8 cellular contexts compared by ENCODE assay signal in genomic region chr15:51622269-51623180, GRCh38. TPM values are rescaled to one million over a fixed set of nuclear protein-coding genes. Genes with fewer than 3 reads are reported as not detected.
DNase-seq lines count a peak whose midpoint lies in the region; ATAC-seq and TF ChIP-seq lines count a peak whose summit lies in the region.

TSS of gene DMXL2 (minus strand) at chr15:51622771. CDS start at chr15:51622545, 226 bp downstream.

- H3K36me3 ChIP-seq in A673 (ENCODE audit: insufficient read depth, low read length, poor library complexity, severe bottlenecking) = no peaks in the 10 kb centered on the region

- no peaks in the 10 kb centered on the region for H3K27me3 ChIP-seq in A673 (replicated peaks; ENCODE audit: insufficient read depth, low read depth, low read length, poor library complexity)

- POLR2A ChIA-PET in A673 (lab: Charles Lee; ENCODE audit: low non-redundant PET) = no interaction called here

- H3K4me3 ChIP-seq in A673 (ENCODE audit: low read depth, low read length, poor library complexity, severe bottlenecking) = peak within 1 kb of the TSS; percentile 84

- peaks cover 31% of the 10 kb centered on the region for H3K36me3 Mint-ChIP-seq in dendritic cell treated with granulocyte-macrophage colony-stimulating factor and Interleukin-4, amounts not matched to agents 40 ng/mL and 50 ng/mL, for 4 days (ENCODE audit: low read depth)

- no peaks in the 10 kb centered on the region for H3K9me3 ChIP-seq in A673 (ENCODE audit: low read depth, low read length, poor library complexity, severe bottlenecking)

- peak within 1 kb of the TSS; percentile 76 for H3K27ac ChIP-seq in A673 (ENCODE audit: low read depth, low read length, poor library complexity, severe bottlenecking)

- no peaks in the 10 kb centered on the region for H3K27me3 Mint-ChIP-seq in dendritic cell treated with granulocyte-macrophage colony-stimulating factor and Interleukin-4, amounts not matched to agents 40 ng/mL and 50 ng/mL, for 4 days

- ATAC-seq in GM18868 (IDR thresholded peaks at IDR 0.05; ENCODE audit: unreplicated experiment) = peak; percentile 35
- ATAC-seq in HG03139 (IDR thresholded peaks at IDR 0.05; ENCODE audit: unreplicated experiment) = peak; percentile 32
- ATAC-seq in left lobe of liver = peak; percentile 89

- DNase-seq in A673 (ENCODE audit: low spot score) = peak; percentile 94
- DNase-seq in NCI-H446 treated with DMSO at 0.1 percent for 48 hours (lab: John Stamatoyannopoulos, UW) = peak; percentile 75
- DNase-seq in activated CD4-positive, alpha-beta T cell treated with anti-CD3 and anti-CD28 coated beads, Interleukin-2, amount 50 U/mL, for 4 hours = peak; percentile 41 to 49
- peak; percentile 91 for DNase-seq in left lobe of liver (ENCODE audit: low spot score)
- DNase-seq in stimulated activated CD4-positive, alpha-beta T cell treated with anti-CD3 and anti-CD28 coated beads, Interleukin-2, amount 100 ng/mL, for 4 hours (ENCODE audit: low read depth) = peak; percentile 44

- peak within 1 kb of the TSS; percentile 99 for H3K4me3 Mint-ChIP-seq in dendritic cell treated with granulocyte-macrophage colony-stimulating factor and Interleukin-4, amounts not matched to agents 40 ng/mL and 50 ng/mL, for 4 days

- TF ChIP-seq CTCF in A673 (conservative IDR thresholded peaks at IDR 0.05; ENCODE audit: low read depth, low read length) = no peak

- CTCF ChIA-PET in A673 (lab: Charles Lee) = interaction anchor here (1.0 to 1.4 kb wide), 3 partner anchors 27 to 154 kb away, joined by 4 read pairs; no protein-coding TSS in a partner anchor

- H3K4me1 ChIP-seq in A673 (ENCODE audit: insufficient read depth, low read length, poor library complexity, severe bottlenecking) = peaks cover 16% of the 10 kb centered on the region

- no TSS peak for BruUV-seq in A673 (replicated peaks; lab: Mats Ljungman, UMichigan)

- peak within 1 kb of the TSS; percentile 100 for H3K27ac Mint-ChIP-seq in dendritic cell treated with granulocyte-macrophage colony-stimulating factor and Interleukin-4, amounts not matched to agents 40 ng/mL and 50 ng/mL, for 4 days

- H3K9me3 Mint-ChIP-seq in dendritic cell treated with granulocyte-macrophage colony-stimulating factor and Interleukin-4, amounts not matched to agents 40 ng/mL and 50 ng/mL, for 4 days = no peaks in the 10 kb centered on the region

- H3K4me1 Mint-ChIP-seq in dendritic cell treated with granulocyte-macrophage colony-stimulating factor and Interleukin-4, amounts not matched to agents 40 ng/mL and 50 ng/mL, for 4 days (ENCODE audit: low read depth) = peaks cover 55% of the 10 kb centered on the region

- intact Hi-C loops in A673 (cut with micrococcal nuclease; ENCODE audit: unreplicated experiment) = loop anchor here (5.0 kb wide), 2 partner anchors 45 to 85 kb away; no protein-coding TSS in a partner anchor
- intact Hi-C loops in dendritic cell treated with granulocyte-macrophage colony-stimulating factor and Interleukin-4, amounts not matched to agents 40 ng/mL and 50 ng/mL, for 4 days (cut with micrococcal nuclease) = loop anchor here (1.0 to 2.0 kb wide), 2 partner anchors 25 to 36 kb away; no protein-coding TSS in a partner anchor

RNA-seq across cellular contexts. Expression of gene DMXL2, which starts in this region (rescaled TPM):
- total RNA-seq in A673 (2021) = 23.2 and 23.7 TPM in 2 replicates
- total RNA-seq in left lobe of liver = 9.9 TPM

Comparison
In these comparisons a context has a peak if more than half of its experiments do, and no peak if none do; other contexts are left out.
1. Peak in every context shown above with its lines: DNase-seq, ATAC-seq, H3K4me3 ChIP-seq and H3K27ac ChIP-seq.
2. DNase-seq: peak in every context shown above with its lines; median percentile 94 in A673; 91 in left lobe of liver; 75 in NCI-H446 treated with DMSO at 0.1 percent for 48 hours; 45 in activated CD4-positive, alpha-beta T cell treated with anti-CD3 and anti-CD28 coated beads, Interleukin-2, amount 50 U/mL, for 4 hours; 44 in stimulated activated CD4-positive, alpha-beta T cell treated with anti-CD3 and anti-CD28 coated beads, Interleukin-2, amount 100 ng/mL, for 4 hours.
3. ATAC-seq: peak in every context shown above with its lines; median percentile 89 in left lobe of liver; 35 in GM18868; 32 in HG03139.